Comparison of ENCODE assay signal across 22 cellular contexts in genomic region chr18:25686960-25687520, GRCh38.
A peak's percentile ranks its signal among the peaks of the same experiment; 100 is the strongest.
DNase-seq lines count a peak whose midpoint lies in the region; ATAC-seq and TF ChIP-seq lines count a peak whose summit lies in the region.
"Had no signal": no experiment of that assay in that cellular context is flagged by ENCODE, and none has a peak within 500 bp of the region (broad histone marks: within the 10 kb centered on the region; RNA-seq: fewer than 3 reads in every experiment).

No MANE protein-coding gene starts in this region.

- H3K9me3 ChIP-seq in adipocyte (ENCODE audit: control insufficient read depth, low read length) (no peaks in the 10 kb centered on the region), left ventricle myocardium inferior (replicated peaks) (no peaks in the 10 kb centered on the region)

- TF ChIP-seq CTCF in fibroblast of villous mesenchyme (IDR thresholded peaks at IDR 0.05; ENCODE audit: insufficient read depth, low read depth, low read length) (no peak), left ventricle myocardium inferior (IDR thresholded peaks at IDR 0.05; ENCODE audit: borderline replicate concordance) (no peak)

- DNase-seq in NCI-H748 (lab: John Stamatoyannopoulos, UW; ENCODE audit: unreplicated experiment) (peak; percentile 24), NCI-H748 treated with DMSO at 0.1 percent for 48 hours (lab: John Stamatoyannopoulos, UW) (no peak), adipocyte (ENCODE audit: low read depth) (peak; percentile 22), fibroblast of villous mesenchyme (ENCODE audit: low read depth) (peak; percentile 22), left ventricle myocardium inferior (no peak), NCI-H2029 treated with DMSO at 0.1 percent for 48 hours (lab: John Stamatoyannopoulos, UW) (no peak), substantia nigra (lab: John Stamatoyannopoulos, UW) (no peak)
- DNase-seq: AML-193; C1 segment of cervical spinal cord; CD8-positive, alpha-beta T cell; GF-D8; NCI-H1105; NCI-H146; NCI-H2029; NCI-H69; PC-9; SHP77 treated with DMSO at 0.1 percent for 48 hours had no signal

- H3K4me1 ChIP-seq in adipocyte (ENCODE audit: control insufficient read depth, insufficient read depth, low read length), result no peaks in the 10 kb centered on the region
- no peaks in the 10 kb centered on the region for H3K4me1 ChIP-seq in left ventricle myocardium inferior

- H3K27me3 ChIP-seq in adipocyte (replicated peaks; ENCODE audit: control insufficient read depth, insufficient read depth, low read length), result no peaks in the 10 kb centered on the region
- no peaks in the 10 kb centered on the region for H3K27me3 ChIP-seq in left ventricle myocardium inferior (ENCODE audit: low read depth)

- no peaks in the 10 kb centered on the region for H3K36me3 ChIP-seq in adipocyte (ENCODE audit: control insufficient read depth, insufficient read depth, low read length, severe bottlenecking)
- H3K36me3 ChIP-seq in left ventricle myocardium inferior, result no peaks in the 10 kb centered on the region

- intact Hi-C loops in left ventricle myocardium inferior (cut with micrococcal nuclease), result no loop called here

- H3K27ac ChIP-seq in left ventricle myocardium inferior (replicated peaks) (no peak overlapping the region), substantia nigra (ENCODE audit: low read depth, low read length, poor library complexity, severe bottlenecking) (no peak overlapping the region)
- H3K27ac ChIP-seq: PC-9, RWPE1, SK-N-MC had no signal

- ATAC-seq in HG02938 (IDR thresholded peaks at IDR 0.05; ENCODE audit: unreplicated experiment), result no peak
- ATAC-seq: CD8-positive, alpha-beta T cell; HCT116; K562 had no signal

- H3K4me3 ChIP-seq in adipocyte (ENCODE audit: low read length) (no peak overlapping the region), fibroblast of villous mesenchyme (ENCODE audit: low read depth, low read length) (no peak overlapping the region), left ventricle myocardium inferior (no peak overlapping the region)
- H3K4me3 ChIP-seq: K562, PC-9, SK-N-MC had no signal

- no peak overlapping the region for H3K9ac ChIP-seq in adipocyte (ENCODE audit: low read length)

Comparison
In these comparisons a context has a peak if more than half of its experiments do, and no peak if none do; other contexts are left out.
1. DNase-seq: peak in NCI-H748 (single experiment), adipocyte (single experiment) and fibroblast of villous mesenchyme (single experiment); none in NCI-H748 treated with DMSO at 0.1 percent for 48 hours (single experiment), left ventricle myocardium inferior (single experiment), NCI-H2029 treated with DMSO at 0.1 percent for 48 hours (single experiment) and substantia nigra (0 of 49).